Comparison of ENCODE assay signal across 12 cellular contexts in the genomic region with DNA sequence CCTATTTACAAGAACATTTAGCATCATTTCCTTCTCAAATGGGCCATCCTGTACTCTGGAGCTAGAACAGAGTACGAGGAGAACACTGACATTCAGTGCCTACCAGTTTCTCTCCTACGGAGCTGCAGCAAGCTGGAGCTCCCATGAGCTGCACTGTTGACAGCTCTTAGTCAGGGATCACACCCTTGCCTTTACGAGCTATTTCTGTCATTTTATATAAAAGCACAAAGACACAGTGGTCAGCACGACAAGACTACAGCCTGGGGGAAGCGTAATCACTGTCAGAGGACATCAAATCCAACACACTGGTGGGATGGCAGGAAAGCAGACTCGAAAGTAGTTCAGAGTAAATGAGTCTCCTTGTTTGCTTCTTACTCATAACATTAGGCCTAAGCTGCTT. TPM values are rescaled to one million over a fixed set of nuclear protein-coding genes. Genes with fewer than 3 reads are reported as not detected.
A peak's percentile ranks its signal among the peaks of the same experiment; 100 is the strongest.
DNase-seq lines count a peak whose midpoint lies in the region; ATAC-seq and TF ChIP-seq lines count a peak whose summit lies in the region.
"Had no signal": no experiment of that assay in that cellular context is flagged by ENCODE, and none has a peak within 500 bp of the region (broad histone marks: within the 10 kb centered on the region; RNA-seq: fewer than 3 reads in every experiment).

No MANE protein-coding gene starts in this region.

- H3K9me3 Mint-ChIP-seq in activated T-cell treated with anti-CD3 and anti-CD28 coated beads, Interleukin-2, amount 50 U/mL, for 72 hours = no peaks in the 10 kb centered on the region
- H3K9me3 Mint-ChIP-seq in T-cell = no peaks in the 10 kb centered on the region

- no peak for DNase-seq in activated T-cell treated with anti-CD3 and anti-CD28 coated beads, Interleukin-2, amount 50 U/mL, for 72 hours
- no peak for DNase-seq in activated T-cell treated with anti-CD3 and anti-CD28 coated beads, Interleukin-2, amount 50 U/mL, for 48 hours
- DNase-seq in T-cell (no peak), ascending aorta (ENCODE audit: low spot score in 2 of 2) (no peak), NCI-H2081 treated with DMSO at 0.1 percent for 48 hours (lab: John Stamatoyannopoulos, UW) (no peak)
- DNase-seq: activated effector memory CD4-positive, alpha-beta T cell treated with Interleukin-2 at 50 U/mL for 16 hours; NCI-H1092 treated with DMSO at 0.1 percent for 48 hours had no signal

- no peaks in the 10 kb centered on the region for H3K27me3 Mint-ChIP-seq in activated T-cell treated with anti-CD3 and anti-CD28 coated beads, Interleukin-2, amount 50 U/mL, for 72 hours (ENCODE audit: low read depth)
- no peaks in the 10 kb centered on the region for H3K27me3 Mint-ChIP-seq in T-cell

- TF ChIP-seq CTCF in ascending aorta (IDR thresholded peaks at IDR 0.05) = no peak

- ATAC-seq in activated T-cell treated with anti-CD3 and anti-CD28 coated beads, Interleukin-2, amount 50 U/mL, for 72 hours (replicated peaks in 1 of 2) = no peak
- ATAC-seq in T-cell (replicated peaks in 1 of 4) (no peak), HG03095 (IDR thresholded peaks at IDR 0.05; ENCODE audit: unreplicated experiment) (no peak)
- ATAC-seq: HCT116 had no signal

- intact Hi-C loops in ascending aorta (cut with DNase I) = no loop called here

- H3K4me1 Mint-ChIP-seq in activated T-cell treated with anti-CD3 and anti-CD28 coated beads, Interleukin-2, amount 50 U/mL, for 72 hours (ENCODE audit: low read depth) = peaks cover 87% of the 10 kb centered on the region
- peaks cover 51 to 75% (median 66%) of the 10 kb centered on the region in 3 donors for H3K4me1 Mint-ChIP-seq in T-cell

- H3K36me3 ChIP-seq in iPS-15b (ENCODE audit: control insufficient read depth, insufficient read depth, low read length) (no peaks in the 10 kb centered on the region), stomach smooth muscle (ENCODE audit: control insufficient read depth in 2 of 2, insufficient read depth in 2 of 2, low read length in 2 of 2) (no peaks in the 10 kb centered on the region), ascending aorta (no peaks in the 10 kb centered on the region)
- H3K36me3 ChIP-seq: thoracic aorta had no signal

- POLR2A ChIA-PET in T-cell (lab: Charles Lee) = no interaction called here

- peak overlapping the region; percentile 6 for H3K4me3 ChIP-seq in iPS-15b (ENCODE audit: low read depth, low read length)
- H3K4me3 ChIP-seq in stomach smooth muscle (ENCODE audit: low read length in 2 of 2) = peak overlapping the region in 1 of 2 donors; percentile 36
- no peak overlapping the region for H3K4me3 ChIP-seq in ascending aorta
- H3K4me3 ChIP-seq: thoracic aorta had no signal

- no peak overlapping the region for H3K9ac ChIP-seq in iPS-15b (ENCODE audit: low read depth, low read length)
- peak overlapping the region in 1 of 2 donors; percentile 47 for H3K9ac ChIP-seq in stomach smooth muscle (ENCODE audit: low read length in 2 of 2)

- peaks cover 0 to 5% of the 10 kb centered on the region in 2 donors for H3K36me3 Mint-ChIP-seq in activated T-cell treated with anti-CD3 and anti-CD28 coated beads, Interleukin-2, amount 50 U/mL, for 72 hours (ENCODE audit: insufficient read depth in 2 of 2)
- H3K36me3 Mint-ChIP-seq in T-cell = no peaks in the 10 kb centered on the region

- CTCF ChIA-PET in T-cell (lab: Charles Lee) = no interaction called here

- no peaks in the 10 kb centered on the region for H3K27me3 ChIP-seq in iPS-15b (ENCODE audit: control insufficient read depth, insufficient read depth, low read length)
- H3K27me3 ChIP-seq in stomach smooth muscle (ENCODE audit: control insufficient read depth in 1 of 2, insufficient read depth in 2 of 2, low read length in 2 of 2) = no peaks in the 10 kb centered on the region
- H3K27me3 ChIP-seq in ascending aorta = no peaks in the 10 kb centered on the region

- no peak overlapping the region for H3K27ac Mint-ChIP-seq in activated T-cell treated with anti-CD3 and anti-CD28 coated beads, Interleukin-2, amount 50 U/mL, for 72 hours
- no peak overlapping the region for H3K27ac Mint-ChIP-seq in T-cell

- H3K9me3 ChIP-seq in iPS-15b (ENCODE audit: control insufficient read depth, insufficient read depth, low read length) (no peaks in the 10 kb centered on the region), stomach smooth muscle (ENCODE audit: control insufficient read depth in 2 of 2, low read length in 2 of 2) (no peaks in the 10 kb centered on the region), ascending aorta (no peaks in the 10 kb centered on the region)
- H3K9me3 ChIP-seq: thoracic aorta had no signal

- H3K27ac ChIP-seq in stomach smooth muscle (ENCODE audit: low read length) (peak overlapping the region; percentile 73), ascending aorta (no peak overlapping the region)
- H3K27ac ChIP-seq: thoracic aorta had no signal

- H3K4me1 ChIP-seq in iPS-15b (ENCODE audit: control insufficient read depth, insufficient read depth, low read length) = peaks cover 39% of the 10 kb centered on the region
- H3K4me1 ChIP-seq in stomach smooth muscle (ENCODE audit: control insufficient read depth, insufficient read depth, low read length) = peaks cover 32% of the 10 kb centered on the region
- peaks cover 0 to 6% of the 10 kb centered on the region in 2 donors for H3K4me1 ChIP-seq in ascending aorta

- H3K4me3 Mint-ChIP-seq in activated T-cell treated with anti-CD3 and anti-CD28 coated beads, Interleukin-2, amount 50 U/mL, for 72 hours = peak overlapping the region; percentile 55 to 92
- peak overlapping the region in 2 of 3 donors; percentile 84 to 87 for H3K4me3 Mint-ChIP-seq in T-cell

RNA-seq across cellular contexts. Expression of gene CDCA7L, which starts 2.7 kb away (rescaled TPM):
- total RNA-seq in activated T-cell treated with anti-CD3 and anti-CD28 coated beads, Interleukin-2, amount 50 U/mL, for 72 hours = 10 to 100 TPM; 35.1 to 49.1 TPM
- total RNA-seq in T-cell = 10 to 100 TPM; 11.8 to 31.1 (median 21.4) TPM
- total RNA-seq in ascending aorta = 1.5 TPM
